Comparison of ENCODE assay signal across 11 cellular contexts in the genomic region with DNA sequence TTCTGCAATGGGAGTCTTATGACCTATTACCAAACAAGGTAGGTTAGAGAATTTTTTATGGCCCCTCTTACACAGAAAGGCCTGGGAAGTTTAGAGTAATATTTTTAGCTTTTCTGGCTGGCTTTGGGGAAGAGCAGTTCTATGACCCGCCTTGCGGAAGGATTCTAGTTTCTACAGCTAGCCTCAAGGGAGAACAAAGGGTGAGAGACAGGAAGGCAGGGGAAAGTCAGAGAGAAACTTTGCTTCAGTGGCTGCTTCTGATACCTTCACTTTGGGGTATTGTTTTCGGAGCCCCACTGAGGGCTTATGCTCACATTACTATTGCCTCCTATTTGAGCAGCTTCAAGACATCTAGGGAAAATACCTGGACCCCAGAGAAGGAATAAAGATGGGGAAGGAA.
DNase-seq lines count a peak whose midpoint lies in the region; ATAC-seq and TF ChIP-seq lines count a peak whose summit lies in the region.
"Had no signal": no experiment of that assay in that cellular context is flagged by ENCODE, and none has a peak within 500 bp of the region (broad histone marks: within the 10 kb centered on the region; RNA-seq: fewer than 3 reads in every experiment).

No MANE protein-coding gene starts in this region.

- no peaks in the 10 kb centered on the region for H3K27me3 ChIP-seq in cardiac muscle cell

- intact Hi-C loops in Right ventricle myocardium superior (cut with DNase I), result no loop called here

- H3K27ac ChIP-seq in cardiac muscle cell, result peak overlapping the region; percentile 69
- H3K27ac ChIP-seq: A549 had no signal

- no peaks in the 10 kb centered on the region for H3K9me3 ChIP-seq in cardiac muscle cell (ENCODE audit: low read depth)
- H3K9me3 ChIP-seq: A549 had no signal

- DNase-seq in cardiac muscle cell (ENCODE audit: low read depth in 1 of 2, low spot score in 1 of 2) (no peak), Right ventricle myocardium superior (no peak), skeletal muscle cell (ENCODE audit: low read depth) (peak; percentile 19), GM03348 (ENCODE audit: low spot score) (no peak), DMS79 treated with DMSO at 0.1 percent for 48 hours (lab: John Stamatoyannopoulos, UW) (no peak), AG08395 (ENCODE audit: low spot score) (no peak)
- DNase-seq: activated CD4-positive, alpha-beta T cell treated with anti-CD3 and anti-CD28 coated beads for 1 hour; NCI-H2081 treated with DMSO at 0.1 percent for 48 hours had no signal

- no peak for ATAC-seq in Right ventricle myocardium superior (ENCODE audit: poor library complexity)
- ATAC-seq in GM21717 (IDR thresholded peaks at IDR 0.05; ENCODE audit: unreplicated experiment), result peak; percentile 90
- peak; percentile 84 for ATAC-seq in HG03175 (IDR thresholded peaks at IDR 0.05; ENCODE audit: unreplicated experiment)
- ATAC-seq: A549 had no signal

- H3K4me3 ChIP-seq in cardiac muscle cell (no peak overlapping the region), skeletal muscle cell (ENCODE audit: low read depth, low read length) (no peak overlapping the region)
- H3K4me3 ChIP-seq: A549 had no signal

- peaks cover 42% of the 10 kb centered on the region for H3K4me1 ChIP-seq in cardiac muscle cell (ENCODE audit: low read depth)
- H3K4me1 ChIP-seq: A549 had no signal

- TF ChIP-seq CTCF in cardiac muscle cell (IDR thresholded peaks at IDR 0.05; ENCODE audit: low read depth, low read length), result no peak

- H3K36me3 ChIP-seq in cardiac muscle cell, result no peaks in the 10 kb centered on the region
